13 cellular contexts compared by ENCODE assay signal in the genomic region with DNA sequence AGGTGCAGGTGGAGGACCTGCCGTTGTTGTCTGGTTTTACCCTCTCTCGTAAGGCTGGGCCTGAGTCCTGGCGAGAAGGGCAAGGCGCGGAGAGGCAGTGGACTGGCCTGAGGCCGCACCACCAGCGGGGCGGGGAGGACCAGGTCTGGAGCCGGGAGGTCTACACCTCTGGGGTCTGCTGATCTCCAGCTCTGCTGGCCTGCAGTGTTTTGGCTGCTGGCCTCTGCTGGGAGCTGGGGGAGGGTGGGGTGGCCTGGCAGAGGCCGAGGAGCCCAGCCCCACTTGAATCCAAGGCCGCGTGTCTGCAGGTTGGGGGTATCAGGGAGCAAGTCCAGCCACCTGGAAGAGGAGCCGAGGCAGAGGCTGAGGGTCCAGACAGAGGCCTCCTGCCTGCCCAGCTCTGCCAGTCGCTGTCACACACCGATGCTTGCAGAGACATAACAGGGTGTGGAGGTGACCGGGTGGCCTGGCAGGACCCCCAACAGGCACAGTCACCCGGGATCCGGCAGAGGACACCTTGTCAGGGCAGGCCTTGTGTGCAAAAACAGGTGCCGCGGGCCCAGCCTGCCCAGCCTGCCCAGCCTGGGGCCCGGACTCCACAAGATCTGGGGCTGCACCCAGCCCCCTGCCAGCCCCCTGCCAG.
"Had no signal": no experiment of that assay in that cellular context is flagged by ENCODE, and none has a peak within 500 bp of the region (broad histone marks: within the 10 kb centered on the region; RNA-seq: fewer than 3 reads in every experiment).

No MANE protein-coding gene starts in this region.

- H3K36me3 ChIP-seq: ovary, thoracic aorta had no signal

- H3K27me3 Mint-ChIP-seq: stimulated activated naive CD8-positive, alpha-beta T cell treated with anti-CD3 and anti-CD28 coated beads, Interleukin-15, amount 100 ng/mL, for 72 hours had no signal

- H3K27ac Mint-ChIP-seq: activated CD8-positive, alpha-beta T cell treated with anti-CD3 and anti-CD28 coated beads, Interleukin-2, amount 10 ng/mL, durations not matched to agents 7 days and 5 days; activated naive CD4-positive, alpha-beta T cell treated with anti-CD3 and anti-CD28 coated beads for 36 hours; activated T-helper 1 cell treated with anti-CD3 and anti-CD28 coated beads, Interleukin-12 subunit alpha, Interleukin-12 subunit beta, Interleukin-2, Interleukin-4 antibody, amounts not matched to agents 30 ng/mL and 10 ng/mL and 1 ng/mL, durations not matched to agents 14 hours and 24 hours and 36 hours; memory B cell; stimulated activated naive CD8-positive, alpha-beta T cell treated with anti-CD3 and anti-CD28 coated beads, Interleukin-15, amount 100 ng/mL, for 72 hours had no signal

- ATAC-seq: activated CD8-positive, alpha-beta T cell treated with anti-CD3 and anti-CD28 coated beads, Interleukin-2, amount 10 ng/mL, durations not matched to agents 7 days and 5 days had no signal

- H3K27ac ChIP-seq: ovary, skin epidermis had no signal

- H3K27me3 ChIP-seq: ovary had no signal

- H3K36me3 Mint-ChIP-seq: memory B cell had no signal

- H3K9me3 ChIP-seq: ovary, thoracic aorta had no signal

- DNase-seq: activated CD4-positive, alpha-beta T cell treated with anti-CD3 and anti-CD28 coated beads for 4 hours; activated CD8-positive, alpha-beta memory T cell treated with anti-CD3 and anti-CD28 coated beads, Interleukin-2, amount 50 U/mL, for 48 hours; activated CD8-positive, alpha-beta T cell treated with anti-CD3 and anti-CD28 coated beads, Interleukin-2, amount 10 ng/mL, durations not matched to agents 7 days and 5 days; central memory CD4-positive, alpha-beta T cell; erythroblast; ovary; stimulated activated CD4-positive, alpha-beta T cell treated with anti-CD3 and anti-CD28 coated beads, Interleukin-4, amount 100 ng/mL, for 4 hours had no signal

- H3K9me3 Mint-ChIP-seq: activated naive CD4-positive, alpha-beta T cell treated with anti-CD3 and anti-CD28 coated beads for 36 hours; activated T-helper 1 cell treated with anti-CD3 and anti-CD28 coated beads, Interleukin-12 subunit alpha, Interleukin-12 subunit beta, Interleukin-2, Interleukin-4 antibody, amounts not matched to agents 30 ng/mL and 10 ng/mL and 1 ng/mL, durations not matched to agents 14 hours and 24 hours and 36 hours had no signal

- H3K4me3 ChIP-seq: ovary, skin epidermis, thoracic aorta had no signal

- H3K4me3 Mint-ChIP-seq: activated CD8-positive, alpha-beta T cell treated with anti-CD3 and anti-CD28 coated beads, Interleukin-2, amount 10 ng/mL, durations not matched to agents 7 days and 5 days; activated naive CD4-positive, alpha-beta T cell treated with anti-CD3 and anti-CD28 coated beads for 36 hours; activated T-helper 1 cell treated with anti-CD3 and anti-CD28 coated beads, Interleukin-12 subunit alpha, Interleukin-12 subunit beta, Interleukin-2, Interleukin-4 antibody, amounts not matched to agents 30 ng/mL and 10 ng/mL and 1 ng/mL, durations not matched to agents 14 hours and 24 hours and 36 hours; memory B cell; stimulated activated naive CD8-positive, alpha-beta T cell treated with anti-CD3 and anti-CD28 coated beads, Interleukin-15, amount 100 ng/mL, for 72 hours had no signal
